24 cellular contexts compared by ENCODE assay signal in the genomic region with DNA sequence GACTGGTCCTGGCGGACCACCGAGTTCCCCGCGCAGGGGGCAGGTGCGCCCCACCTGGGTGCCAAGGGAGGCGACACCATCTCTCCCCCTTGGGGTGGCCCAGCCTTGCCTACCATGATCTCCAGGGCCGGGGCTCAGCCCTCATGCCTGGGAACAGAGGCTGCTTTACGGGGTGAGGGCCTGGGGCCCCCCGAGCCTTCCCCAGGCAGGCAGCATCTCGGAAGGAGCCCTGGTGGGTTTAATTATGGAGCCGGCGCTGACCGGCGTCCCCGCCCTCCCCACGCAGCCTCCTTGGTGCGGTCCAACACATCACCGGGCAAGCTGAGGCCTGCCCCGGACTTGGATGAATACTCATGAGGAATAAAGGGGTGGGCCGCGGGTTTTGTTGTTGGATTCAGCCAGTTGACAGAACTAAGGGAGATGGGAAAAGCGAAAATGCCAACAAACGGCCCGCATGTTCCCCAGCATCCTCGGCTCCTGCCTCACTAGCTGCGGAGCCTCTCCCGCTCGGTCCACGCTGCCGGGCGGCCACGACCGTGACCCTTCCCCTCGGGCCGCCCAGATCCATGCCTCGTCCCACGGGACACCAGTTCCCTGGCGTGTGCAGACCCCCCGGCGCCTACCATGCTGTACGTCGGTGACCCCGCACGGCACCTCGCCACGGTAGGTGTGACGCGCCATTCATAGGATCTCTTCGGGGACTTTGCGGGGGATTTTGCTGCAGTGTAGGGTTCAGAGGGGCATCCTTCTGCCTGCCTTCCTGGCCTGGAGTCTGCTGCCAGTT. TPM values are rescaled to one million over a fixed set of nuclear protein-coding genes. Genes with fewer than 3 reads are reported as not detected.
DNase-seq lines count a peak whose midpoint lies in the region; ATAC-seq and TF ChIP-seq lines count a peak whose summit lies in the region.
"Had no signal": no experiment of that assay in that cellular context is flagged by ENCODE, and none has a peak within 500 bp of the region (broad histone marks: within the 10 kb centered on the region; RNA-seq: fewer than 3 reads in every experiment).

No MANE protein-coding gene starts in this region.

- peak; percentile 79 for ATAC-seq in foreskin keratinocyte
- ATAC-seq in T-helper 17 cell: no peak
- ATAC-seq: heart right ventricle; left lung; naive thymus-derived CD4-positive, alpha-beta T cell; right cardiac atrium had no signal

- peaks cover 6% of the 10 kb centered on the region for H3K4me1 ChIP-seq in foreskin keratinocyte
- peaks cover 0 to 2% of the 10 kb centered on the region in 2 donors for H3K4me1 ChIP-seq in right atrium auricular region
- H3K4me1 ChIP-seq: SJSA1 had no signal

- TF ChIP-seq CTCF in foreskin keratinocyte (conservative IDR thresholded peaks at IDR 0.05) (no peak), right atrium auricular region (IDR thresholded peaks at IDR 0.05) (no peak)

- H3K4me1 Mint-ChIP-seq in T-helper 17 cell: no peaks in the 10 kb centered on the region
- H3K4me1 Mint-ChIP-seq: activated naive CD4-positive, alpha-beta T cell treated with anti-CD3 and anti-CD28 coated beads, Interleukin-2, amount 50 U/mL, for 24 hours had no signal

- H3K27ac ChIP-seq in foreskin keratinocyte: peak overlapping the region; percentile 61
- no peak overlapping the region for H3K27ac ChIP-seq in right atrium auricular region
- H3K27ac ChIP-seq: heart right ventricle, left lung, PC-9, SJSA1, stomach, transverse colon had no signal

- H3K27me3 ChIP-seq in foreskin keratinocyte (no peaks in the 10 kb centered on the region), right atrium auricular region (no peaks in the 10 kb centered on the region)
- H3K27me3 ChIP-seq: SJSA1 had no signal

- H3K27me3 Mint-ChIP-seq in T-helper 17 cell: peaks cover 9% of the 10 kb centered on the region
- H3K27me3 Mint-ChIP-seq: activated naive CD4-positive, alpha-beta T cell treated with anti-CD3 and anti-CD28 coated beads, Interleukin-2, amount 50 U/mL, for 24 hours had no signal

- H3K36me3 ChIP-seq in right atrium auricular region: no peaks in the 10 kb centered on the region
- H3K36me3 ChIP-seq: heart right ventricle, left lung, SJSA1, stomach, transverse colon had no signal

- DNase-seq in DMS153 (lab: John Stamatoyannopoulos, UW) (peak; percentile 56), NCI-H1105 treated with DMSO at 0.1 percent for 48 hours (lab: John Stamatoyannopoulos, UW) (peak; percentile 88), NCI-H69 (lab: John Stamatoyannopoulos, UW) (peak; percentile 77), foreskin keratinocyte (peak; percentile 48 to 75), T-helper 17 cell (no peak), D341Med (ENCODE audit: low spot score) (no peak), right atrium auricular region (ENCODE audit: low spot score) (no peak)
- DNase-seq in activated CD4-positive, alpha-beta T cell treated with anti-CD3 and anti-CD28 coated beads for 4 hours: no peak
- DNase-seq: activated CD4-positive, alpha-beta T cell treated with anti-CD3 and anti-CD28 coated beads for 48 hours; aorta; central memory CD4-positive, alpha-beta T cell; DND-41; heart right ventricle; left lung; naive thymus-derived CD4-positive, alpha-beta T cell; PC-9; right cardiac atrium; stimulated activated CD4-positive, alpha-beta T cell treated with anti-CD3 and anti-CD28 coated beads, Interleukin-12 subunit alpha, Interleukin-12 subunit beta, amount 100 ng/mL, for 4 hours; stomach; transverse colon had no signal

- H3K9me3 ChIP-seq in T-helper 17 cell (ENCODE audit: control insufficient read depth, low read length, poor library complexity, severe bottlenecking) (no peaks in the 10 kb centered on the region), right atrium auricular region (no peaks in the 10 kb centered on the region)
- H3K9me3 ChIP-seq: heart right ventricle, left lung, SJSA1, stomach, transverse colon had no signal

- peaks cover 2% of the 10 kb centered on the region for H3K36me3 Mint-ChIP-seq in T-helper 17 cell (ENCODE audit: low read depth)
- H3K36me3 Mint-ChIP-seq: activated naive CD4-positive, alpha-beta T cell treated with anti-CD3 and anti-CD28 coated beads, Interleukin-2, amount 50 U/mL, for 24 hours; CD4-positive, alpha-beta memory T cell had no signal

- H3K4me3 Mint-ChIP-seq in T-helper 17 cell: no peak overlapping the region
- H3K4me3 Mint-ChIP-seq: activated naive CD4-positive, alpha-beta T cell treated with anti-CD3 and anti-CD28 coated beads, Interleukin-2, amount 50 U/mL, for 24 hours; CD4-positive, alpha-beta memory T cell; naive thymus-derived CD4-positive, alpha-beta T cell had no signal

- no peak overlapping the region for H3K27ac Mint-ChIP-seq in T-helper 17 cell
- H3K27ac Mint-ChIP-seq: activated naive CD4-positive, alpha-beta T cell treated with anti-CD3 and anti-CD28 coated beads, Interleukin-2, amount 50 U/mL, for 24 hours; CD4-positive, alpha-beta memory T cell; naive thymus-derived CD4-positive, alpha-beta T cell had no signal

- H3K4me3 ChIP-seq in right atrium auricular region: no peak overlapping the region
- H3K4me3 ChIP-seq: heart right ventricle, left lung, PC-9, SJSA1, stomach, transverse colon had no signal

RNA-seq across cellular contexts. Expression of gene TP73, which starts 38.2 kb away (rescaled TPM):
- total RNA-seq in foreskin keratinocyte (0.58 and 0.78 TPM in 2 replicates), T-helper 17 cell (under 1 TPM in 1 of 2 donors, not detected in 1; 0.31 TPM), right atrium auricular region (under 1 TPM in 1 of 2 donors, not detected in 1; 0.16 TPM)
- 0.44 and 0.59 TPM in 2 replicates for polyA plus RNA-seq in foreskin keratinocyte
- total RNA-seq: fibroblast of villous mesenchyme had no signal

RNA-seq across cellular contexts. Expression of gene WRAP73, which starts 40.6 kb away (rescaled TPM):
- total RNA-seq in foreskin keratinocyte (17.2 and 18.1 TPM in 2 replicates), T-helper 17 cell (10 to 100 TPM; 24.8 to 25.9 TPM), right atrium auricular region (10 to 100 TPM in 1 of 2 donors, 1 to 10 TPM in 1; 6.8 to 11.4 TPM)
- 21.8 and 26.0 TPM in 2 replicates for polyA plus RNA-seq in foreskin keratinocyte

Comparison
In these comparisons a context has a peak if more than half of its experiments do, and no peak if none do; other contexts are left out.
1. DNase-seq: peak in DMS153 (single experiment), NCI-H1105 treated with DMSO at 0.1 percent for 48 hours (single experiment), NCI-H69 (single experiment) and foreskin keratinocyte (2 of 2); none in T-helper 17 cell (0 of 3), D341Med (single experiment), activated CD4-positive, alpha-beta T cell treated with anti-CD3 and anti-CD28 coated beads for 4 hours (0 of 2) and right atrium auricular region (single experiment).